ENCODE assay signal across 8 cellular contexts in genomic region chr6:57089687-57090457, GRCh38. TPM values are rescaled to one million over a fixed set of nuclear protein-coding genes. Genes with fewer than 3 reads are reported as not detected.
DNase-seq lines count a peak whose midpoint lies in the region; ATAC-seq and TF ChIP-seq lines count a peak whose summit lies in the region.

A gene with protein sequence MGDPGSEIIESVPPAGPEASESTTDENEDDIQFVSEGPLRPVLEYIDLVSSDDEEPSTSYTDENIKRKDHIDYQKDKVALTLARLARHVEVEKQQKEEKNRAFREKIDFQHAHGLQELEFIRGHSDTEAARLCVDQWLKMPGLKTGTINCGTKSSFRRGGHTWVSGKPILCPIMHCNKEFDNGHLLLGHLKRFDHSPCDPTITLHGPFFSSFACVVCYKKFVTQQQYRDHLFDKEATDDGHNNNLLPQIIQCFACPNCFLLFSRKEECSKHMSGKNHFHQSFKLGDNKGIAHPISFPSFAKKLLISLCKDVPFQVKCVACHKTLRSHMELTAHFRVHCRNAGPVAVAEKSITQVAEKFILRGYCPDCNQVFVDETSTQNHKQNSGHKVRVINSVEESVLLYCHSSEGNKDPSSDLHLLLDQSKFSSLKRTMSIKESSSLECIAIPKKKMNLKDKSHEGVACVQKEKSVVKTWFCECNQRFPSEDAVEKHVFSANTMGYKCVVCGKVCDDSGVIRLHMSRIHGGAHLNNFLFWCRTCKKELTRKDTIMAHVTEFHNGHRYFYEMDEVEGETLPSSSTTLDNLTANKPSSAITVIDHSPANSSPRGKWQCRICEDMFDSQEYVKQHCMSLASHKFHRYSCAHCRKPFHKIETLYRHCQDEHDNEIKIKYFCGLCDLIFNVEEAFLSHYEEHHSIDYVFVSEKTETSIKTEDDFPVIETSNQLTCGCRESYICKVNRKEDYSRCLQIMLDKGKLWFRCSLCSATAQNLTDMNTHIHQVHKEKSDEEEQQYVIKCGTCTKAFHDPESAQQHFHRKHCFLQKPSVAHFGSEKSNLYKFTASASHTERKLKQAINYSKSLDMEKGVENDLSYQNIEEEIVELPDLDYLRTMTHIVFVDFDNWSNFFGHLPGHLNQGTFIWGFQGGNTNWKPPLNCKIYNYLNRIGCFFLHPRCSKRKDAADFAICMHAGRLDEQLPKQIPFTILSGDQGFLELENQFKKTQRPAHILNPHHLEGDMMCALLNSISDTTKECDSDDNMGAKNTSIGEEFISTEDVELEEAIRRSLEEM (plus strand): TSS chr6:57090188. CDS start chr6:57090254, 66 bp downstream.

- in situ Hi-C loops in GM13977 (cut with MboI; ENCODE audit: low pct_unique_long_range_greater_than_20kb, low sequenced_read_pairs, unreplicated experiment) = no loop called here

- no peaks in the 10 kb centered on the region for H3K27me3 Mint-ChIP-seq in T-helper 1 cell treated with Interleukin-12 subunit alpha and Interleukin-12 subunit beta and Interleukin-4 antibody, amounts not matched to agents 30 μg/mL and 1 μg/mL, for 36 hours (ENCODE audit: low read depth)
- no peaks in the 10 kb centered on the region for H3K27me3 Mint-ChIP-seq in progenitor cell of endocrine pancreas

- peak within 1 kb of the TSS; percentile 83 for H3K27ac Mint-ChIP-seq in T-helper 1 cell treated with Interleukin-12 subunit alpha and Interleukin-12 subunit beta and Interleukin-4 antibody, amounts not matched to agents 30 μg/mL and 1 μg/mL, for 36 hours
- H3K27ac Mint-ChIP-seq in progenitor cell of endocrine pancreas = peak within 1 kb of the TSS; percentile 97

- DNase-seq in GM13977 (ENCODE audit: low spot score) = peak; percentile 94
- DNase-seq in NCI-H1694 (lab: John Stamatoyannopoulos, UW) = peak; percentile 92
- peak; percentile 68 to 99 (median 97) for DNase-seq in amygdala (lab: John Stamatoyannopoulos, UW)
- DNase-seq in left cardiac atrium = peak; percentile 99
- DNase-seq in progenitor cell of endocrine pancreas (ENCODE audit: low spot score, unreplicated experiment) = peak; percentile 91
- DNase-seq in ureter (ENCODE audit: low spot score) = peak; percentile 98

- peak; percentile 90 for ATAC-seq in HG02884 (IDR thresholded peaks at IDR 0.05; ENCODE audit: unreplicated experiment)
- ATAC-seq in left cardiac atrium = peak; percentile 98 to 99

- H3K9me3 Mint-ChIP-seq in T-helper 1 cell treated with Interleukin-12 subunit alpha and Interleukin-12 subunit beta and Interleukin-4 antibody, amounts not matched to agents 30 μg/mL and 1 μg/mL, for 36 hours = no peaks in the 10 kb centered on the region
- no peaks in the 10 kb centered on the region for H3K9me3 Mint-ChIP-seq in progenitor cell of endocrine pancreas (ENCODE audit: low read depth)

- no peak for TF ChIP-seq CTCF in GM13977 (IDR thresholded peaks at IDR 0.05; ENCODE audit: extremely low read depth, insufficient read depth, missing control alignments)
- peak; percentile 8 for TF ChIP-seq CTCF in progenitor cell of endocrine pancreas (IDR thresholded peaks at IDR 0.05; ENCODE audit: unreplicated experiment)

- peak within 1 kb of the TSS; percentile 81 for H3K4me3 Mint-ChIP-seq in T-helper 1 cell treated with Interleukin-12 subunit alpha and Interleukin-12 subunit beta and Interleukin-4 antibody, amounts not matched to agents 30 μg/mL and 1 μg/mL, for 36 hours
- peak within 1 kb of the TSS; percentile 86 for H3K4me3 Mint-ChIP-seq in progenitor cell of endocrine pancreas (ENCODE audit: low read depth)

- H3K4me1 Mint-ChIP-seq in T-helper 1 cell treated with Interleukin-12 subunit alpha and Interleukin-12 subunit beta and Interleukin-4 antibody, amounts not matched to agents 30 μg/mL and 1 μg/mL, for 36 hours (ENCODE audit: low read depth) = peaks cover 25% of the 10 kb centered on the region
- peaks cover 20% of the 10 kb centered on the region for H3K4me1 Mint-ChIP-seq in progenitor cell of endocrine pancreas (ENCODE audit: low read depth)

- H3K36me3 Mint-ChIP-seq in T-helper 1 cell treated with Interleukin-12 subunit alpha and Interleukin-12 subunit beta and Interleukin-4 antibody, amounts not matched to agents 30 μg/mL and 1 μg/mL, for 36 hours (ENCODE audit: low read depth) = peaks cover 16% of the 10 kb centered on the region
- peaks cover 6% of the 10 kb centered on the region for H3K36me3 Mint-ChIP-seq in progenitor cell of endocrine pancreas (ENCODE audit: insufficient read depth)

- intact Hi-C loops in left cardiac atrium (cut with DNase I) = no loop called here

RNA-seq across cellular contexts. Expression of the gene that starts here (rescaled TPM):
- total RNA-seq in left cardiac atrium = 10 to 100 TPM; 25.0 to 36.6 TPM
- 66.3 and 70.6 TPM in 2 replicates for total RNA-seq in progenitor cell of endocrine pancreas
- 91.3 TPM for total RNA-seq in ureter

Comparison
In these comparisons a context has a peak if more than half of its experiments do, and no peak if none do; other contexts are left out.
1. Peak in every context shown above with its lines: DNase-seq and ATAC-seq.